Comparison of ENCODE assay signal across 1 cellular context in the genomic region with DNA sequence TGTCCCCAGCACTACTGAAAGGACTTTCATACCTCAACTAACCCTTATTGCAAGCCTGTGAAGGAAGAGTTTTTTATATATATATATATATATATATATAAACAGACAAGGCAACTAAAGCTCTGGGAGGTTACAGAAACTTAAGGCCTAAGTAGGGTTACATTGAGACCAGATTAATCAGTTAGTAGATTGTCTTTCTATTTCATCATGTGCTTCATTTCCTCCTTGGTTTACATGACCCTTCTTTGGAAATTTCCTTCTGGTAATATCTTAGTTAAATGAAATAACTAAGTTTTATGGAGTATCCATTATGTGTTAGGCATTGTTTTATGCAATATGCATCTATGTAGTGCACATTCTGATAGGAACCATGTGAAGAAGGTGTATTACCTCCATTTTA.
TF ChIP-seq lines count a peak whose summit lies in the region.

No MANE protein-coding gene starts in this region.

TF ChIP-seq in IMR-90, 13 proteins besides CTCF, POLR2A, EP300 and RAD21 (continued from another document):
- TF ChIP-seq MAFK (IDR thresholded peaks at IDR 0.05; ENCODE audit: low read depth, low read length) (no peak), MAZ (IDR thresholded peaks at IDR 0.05; ENCODE audit: borderline replicate concordance, low read depth, low read length) (no peak), CEBPB (IDR thresholded peaks at IDR 0.05; ENCODE audit: low read depth, low read length) (no peak), FOS (IDR thresholded peaks at IDR 0.05; ENCODE audit: low read depth, low read length) (no peak), CHD1 (IDR thresholded peaks at IDR 0.05; ENCODE audit: low read depth, low read length) (no peak)
